8 cellular contexts compared by ENCODE assay signal in genomic region chr22:39319284-39320170, GRCh38. TPM values are rescaled to one million over a fixed set of nuclear protein-coding genes. Genes with fewer than 3 reads are reported as not detected.
DNase-seq lines count a peak whose midpoint lies in the region; ATAC-seq and TF ChIP-seq lines count a peak whose summit lies in the region.

TSS of gene RPL3 (minus strand) at chr22:39319623. CDS start at chr22:39319597, 26 bp downstream.

- peak within 1 kb of the TSS; percentile 60 to 95 (median 79) for H3K4me3 ChIP-seq in dorsolateral prefrontal cortex
- H3K4me3 ChIP-seq in right lobe of liver, result peak within 1 kb of the TSS; percentile 65 to 93 (median 91)

- peaks cover 50% of the 10 kb centered on the region for H3K36me3 Mint-ChIP-seq in activated CD4-positive, alpha-beta memory T cell treated with anti-CD3 and anti-CD28 coated beads for 36 hours

- H3K27me3 ChIP-seq in dorsolateral prefrontal cortex, result no peaks in the 10 kb centered on the region
- H3K27me3 ChIP-seq in right lobe of liver, result no peaks in the 10 kb centered on the region

- H3K27ac ChIP-seq in C4-2B (peak within 1 kb of the TSS; percentile 92), dorsolateral prefrontal cortex (peak within 1 kb of the TSS; percentile 91 to 100 (median 99)), right lobe of liver (peak within 1 kb of the TSS; percentile 97 to 99 (median 98))

- no peaks in the 10 kb centered on the region for H3K9me3 Mint-ChIP-seq in activated CD4-positive, alpha-beta memory T cell treated with anti-CD3 and anti-CD28 coated beads for 36 hours

- POLR2A ChIA-PET in activated CD4-positive, alpha-beta memory T cell treated with anti-CD3 and anti-CD28 coated beads for 36 hours (lab: Charles Lee), result interaction anchor here (0.6 to 5.3 kb wide), 34 partner anchors 8 to 724 kb away, joined by 3 to 51 read pairs (median 5); partner anchors contain the start of genes ATF4, CBX6, CBX7 and MIEF1

- H3K4me1 ChIP-seq in right lobe of liver, result peaks cover 3 to 35% (median 18%) of the 10 kb centered on the region in 4 donors

- CTCF ChIA-PET in activated CD4-positive, alpha-beta memory T cell treated with anti-CD3 and anti-CD28 coated beads for 36 hours (lab: Charles Lee), result interaction anchor here (0.6 to 7.0 kb wide), 13 partner anchors 9 to 607 kb away, joined by 3 to 68 read pairs (median 4); partner anchors contain the start of genes ATF4, CBX7, MIEF1 and TAB1

- TF ChIP-seq CTCF in C4-2B (conservative IDR thresholded peaks at IDR 0.05), result no peak
- TF ChIP-seq CTCF in dorsolateral prefrontal cortex (IDR thresholded peaks at IDR 0.05 in 54 of 56, conservative IDR thresholded peaks at IDR 0.05 in 2 of 56; ENCODE audit: low read depth in 1 of 56, partially characterized antibody in 56 of 56), result peak in 48 of 56 donors; percentile 25 to 72 (median 50)
- TF ChIP-seq CTCF in right lobe of liver (IDR thresholded peaks at IDR 0.05), result peak in 2 of 4 donors; percentile 6 to 20

- peak within 1 kb of the TSS; percentile 99 for H3K27ac Mint-ChIP-seq in activated CD4-positive, alpha-beta memory T cell treated with anti-CD3 and anti-CD28 coated beads for 36 hours

- no peaks in the 10 kb centered on the region for H3K9me3 ChIP-seq in right lobe of liver

- H3K4me3 Mint-ChIP-seq in activated CD4-positive, alpha-beta memory T cell treated with anti-CD3 and anti-CD28 coated beads for 36 hours, result peak within 1 kb of the TSS; percentile 100

- peaks cover 11 to 34% (median 25%) of the 10 kb centered on the region in 4 donors for H3K36me3 ChIP-seq in right lobe of liver

- peak; percentile 97 for DNase-seq in NCI-H82 (lab: John Stamatoyannopoulos, UW)
- DNase-seq in activated CD4-positive, alpha-beta memory T cell treated with anti-CD3 and anti-CD28 coated beads for 36 hours, result peak; percentile 97
- DNase-seq in dorsolateral prefrontal cortex, result peak; percentile 96 to 98 (median 97)
- peak; percentile 95 to 97 (median 96) for DNase-seq in right lobe of liver
- DNase-seq in stimulated activated CD4-positive, alpha-beta T cell treated with anti-CD3 and anti-CD28 coated beads, Interleukin-4, amount 100 ng/mL, for 4 hours, result peak; percentile 95 to 97

- TF ChIP-seq POLR2A in right lobe of liver (IDR thresholded peaks at IDR 0.05), result peak; percentile 89

- H3K27me3 Mint-ChIP-seq in activated CD4-positive, alpha-beta memory T cell treated with anti-CD3 and anti-CD28 coated beads for 36 hours, result no peaks in the 10 kb centered on the region

- H3K4me1 Mint-ChIP-seq in activated CD4-positive, alpha-beta memory T cell treated with anti-CD3 and anti-CD28 coated beads for 36 hours (ENCODE audit: low read depth), result peaks cover 36% of the 10 kb centered on the region

- WGBS in right lobe of liver (ENCODE audit: insufficient coverage, low coverage, low lambda C conversion rate, missing lambda C conversion rate), result 0% methylated on average over 16 of the region's 73 CpGs

- ATAC-seq in GM19395 (IDR thresholded peaks at IDR 0.05; ENCODE audit: unreplicated experiment) (peak; percentile 66), HG03565 (IDR thresholded peaks at IDR 0.05; ENCODE audit: unreplicated experiment) (peak; percentile 77), right lobe of liver (peak; percentile 78 to 87 (median 86))

- intact Hi-C loops in activated CD4-positive, alpha-beta memory T cell treated with anti-CD3 and anti-CD28 coated beads for 36 hours (cut with micrococcal nuclease), result loop anchor here (1.0 to 10.0 kb wide), 8 partner anchors 68 to 612 kb away; partner anchors contain the start of genes APOBEC3C, ATF4, CBX7 and GRAP2
- intact Hi-C loops in dorsolateral prefrontal cortex (cut with DNase I) (loop anchor here (1.0 to 10.0 kb wide), 9 partner anchors 30 to 555 kb away; partner anchors contain the start of genes CBX6 (in 2 of the 2), ATF4 (in 1 of the 2), CBX7 (in 1 of the 2) and RPS19BP1 (in 1 of the 2)), right lobe of liver (cut with DNase I) (loop anchor here in 1 of 2 donors (10.0 kb wide), 1 partner anchor 75 kb away; the partner anchor contains the start of gene PDGFB)

RNA-seq across cellular contexts. Expression of gene RPL3, which starts in this region (rescaled TPM):
- total RNA-seq in activated CD4-positive, alpha-beta memory T cell treated with anti-CD3 and anti-CD28 coated beads for 36 hours, result 1,000 to 10,000 TPM; 2,986 to 3,013 TPM
- total RNA-seq in dorsolateral prefrontal cortex (100 to 1,000 TPM; 562 to 963 (median 699) TPM), right lobe of liver (100 to 1,000 TPM; 648 to 905 (median 743) TPM)

Comparison
In these comparisons a context has a peak if more than half of its experiments do, and no peak if none do; other contexts are left out.
1. Peak in every context shown above with its lines: DNase-seq, ATAC-seq, H3K4me3 ChIP-seq and H3K27ac ChIP-seq.